Comparison of ENCODE assay signal across 30 cellular contexts in genomic region chr1:168887381-168887780, GRCh38.
"Had no signal": no experiment of that assay in that cellular context is flagged by ENCODE, and none has a peak within 500 bp of the region (broad histone marks: within the 10 kb centered on the region; RNA-seq: fewer than 3 reads in every experiment).

No MANE protein-coding gene starts in this region.

- H3K36me3 ChIP-seq: ascending aorta, breast epithelium, cardiac muscle cell, colonic mucosa had no signal

- DNase-seq: activated CD4-positive, alpha-beta memory T cell treated with anti-CD3 and anti-CD28 coated beads, Interleukin-2, amount 10 ng/mL, durations not matched to agents 7 days and 5 days; activated CD4-positive, alpha-beta T cell treated with anti-CD3 and anti-CD28 coated beads for 1 hour; activated CD4-positive, alpha-beta T cell treated with anti-CD3 and anti-CD28 coated beads for 4 hours; activated CD4-positive, alpha-beta T cell treated with anti-CD3 and anti-CD28 coated beads, Interleukin-2, amount 10 ng/mL, durations not matched to agents 7 days and 5 days; activated CD4-positive, alpha-beta T cell treated with anti-CD3 and anti-CD28 coated beads, Interleukin-2, amount 50 U/mL, for 4 hours; activated CD8-positive, alpha-beta memory T cell treated with anti-CD3 and anti-CD28 coated beads, Interleukin-2, amount 50 U/mL, for 48 hours; activated gamma-delta T cell; activated naive CD4-positive, alpha-beta T cell; activated naive CD4-positive, alpha-beta T cell treated with anti-CD3 and anti-CD28 coated beads, Interleukin-2, amount 10 ng/mL, durations not matched to agents 7 days and 5 days; activated naive CD8-positive, alpha-beta T cell treated with anti-CD3 and anti-CD28 coated beads, Interleukin-2, amount 10 ng/mL, durations not matched to agents 7 days and 5 days; activated T-cell treated with anti-CD3 and anti-CD28 coated beads for 4 hours; activated T-cell treated with anti-CD3 and anti-CD28 coated beads, Interleukin-2, amount 50 U/mL, for 24 hours; activated T-cell treated with anti-CD3 and anti-CD28 coated beads, Interleukin-2, amount 50 U/mL, for 72 hours; central memory CD4-positive, alpha-beta T cell; cerebellar nuclear complex; colonic mucosa; effector CD8-positive, alpha-beta T cell; endodermal cell; foreskin fibroblast; head of caudate nucleus; T-helper 1 cell; T-helper 17 cell; T1000 had no signal

- H3K4me1 ChIP-seq: ascending aorta, breast epithelium, colonic mucosa had no signal

- H3K27me3 ChIP-seq: ascending aorta, breast epithelium, cardiac muscle cell, colonic mucosa had no signal

- H3K27ac ChIP-seq: ascending aorta, breast epithelium, cardiac muscle cell, colonic mucosa, VCaP had no signal

- ATAC-seq: activated naive CD4-positive, alpha-beta T cell treated with anti-CD3 and anti-CD28 coated beads, Interleukin-2, amount 50 U/mL, for 72 hours; activated T-cell treated with anti-CD3 and anti-CD28 coated beads, Interleukin-2, amount 50 U/mL, for 72 hours; esophagus mucosa; T-helper 17 cell; WTC11 had no signal

- H3K4me3 ChIP-seq: ascending aorta, breast epithelium, cardiac muscle cell, colonic mucosa had no signal

- H3K9me3 ChIP-seq: ascending aorta, colonic mucosa had no signal
